In the genomic region with DNA sequence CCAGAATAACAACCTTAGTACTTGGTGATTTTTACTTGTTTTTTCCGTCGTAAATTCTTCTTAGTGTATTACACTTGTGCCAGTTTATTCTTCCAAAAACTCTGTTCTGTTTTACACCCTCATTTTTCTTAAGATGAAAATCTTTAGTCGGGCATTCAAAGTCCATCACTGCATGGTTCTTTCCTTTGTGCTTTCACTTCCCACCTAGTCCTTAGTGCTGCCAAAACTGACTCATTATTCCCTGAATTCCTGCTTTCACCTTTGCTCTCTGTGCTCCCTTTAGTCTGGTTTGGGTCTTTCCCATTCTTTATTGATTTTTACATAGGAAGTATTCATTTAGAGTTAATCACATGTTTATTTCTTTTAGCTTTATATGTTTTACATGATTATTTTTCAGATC, we compare ENCODE assay signal across 16 cellular contexts. TPM values are rescaled to one million over a fixed set of nuclear protein-coding genes. Genes with fewer than 3 reads are reported as not detected.
DNase-seq lines count a peak whose midpoint lies in the region; ATAC-seq, FAIRE-seq and TF ChIP-seq lines count a peak whose summit lies in the region.
"Had no signal": no experiment of that assay in that cellular context is flagged by ENCODE, and none has a peak within 500 bp of the region (broad histone marks: within the 10 kb centered on the region; RNA-seq: fewer than 3 reads in every experiment).

No MANE protein-coding gene starts in this region.

- H3K4ac ChIP-seq in H1 (replicated peaks; ENCODE audit: insufficient read length, low read depth, low read length), result no peak overlapping the region

- no TSS peak for BruUV-seq in PC-3 (replicated peaks; lab: Mats Ljungman, UMichigan)

- H3K4me1 Mint-ChIP-seq in activated CD4-positive, alpha-beta memory T cell treated with anti-CD3 and anti-CD28 coated beads for 36 hours (ENCODE audit: low read depth), result peaks cover 38% of the 10 kb centered on the region
- peaks cover 19% of the 10 kb centered on the region for H3K4me1 Mint-ChIP-seq in activated CD4-positive, alpha-beta memory T cell treated with anti-CD3 and anti-CD28 coated beads, Interleukin-2, amount 10 ng/mL, durations not matched to agents 7 days and 5 days
- H3K4me1 Mint-ChIP-seq in neural crest cell, result no peaks in the 10 kb centered on the region

- H3K36me3 ChIP-seq in PC-3 (ENCODE audit: low read depth, low read length), result no peaks in the 10 kb centered on the region
- peaks cover 0 to 3% (median 0%) of the 10 kb centered on the region in 4 experiments; a peak in 1 of 8 replicates for H3K36me3 ChIP-seq in H1 (ENCODE audit: control insufficient read depth in 2 of 4, insufficient read depth in 4 of 4, low read length in 3 of 4)
- H3K36me3 ChIP-seq: neutrophil had no signal

- no peak overlapping the region for H2BK20ac ChIP-seq in H1 (ENCODE audit: low read length)

- H3K56ac ChIP-seq in H1 (replicated peaks; ENCODE audit: insufficient read length, low read depth, low read length), result no peak overlapping the region

- H4K20me1 ChIP-seq in PC-3 (ENCODE audit: low read length), result peaks cover 5% of the 10 kb centered on the region
- no peaks in the 10 kb centered on the region for H4K20me1 ChIP-seq in H1 (replicated peaks in 1 of 2; ENCODE audit: control insufficient read depth in 1 of 2, insufficient read depth in 2 of 2, low read length in 2 of 2)

- peaks cover 30% of the 10 kb centered on the region for H3K4me1 ChIP-seq in PC-3 (ENCODE audit: insufficient read depth, low read length)
- H3K4me1 ChIP-seq in H1 (replicated peaks in 1 of 4; ENCODE audit: control insufficient read depth in 3 of 4, insufficient read depth in 4 of 4, low read length in 3 of 4), result peaks cover 0 to 10% (median 3%) of the 10 kb centered on the region in 4 experiments; a peak in 4 of 7 replicates

- no peak overlapping the region for H2BK15ac ChIP-seq in H1 (ENCODE audit: low read length)

- H2BK12ac ChIP-seq in H1 (ENCODE audit: low read depth, low read length), result no peak overlapping the region

- H2BK120ac ChIP-seq in H1 (replicated peaks; ENCODE audit: low read depth, low read length), result no peak overlapping the region

- H3K18ac ChIP-seq in H1 (ENCODE audit: extremely low read depth, low read length), result no peak overlapping the region

- H3K9me3 Mint-ChIP-seq in activated CD4-positive, alpha-beta memory T cell treated with anti-CD3 and anti-CD28 coated beads for 36 hours, result no peaks in the 10 kb centered on the region
- no peaks in the 10 kb centered on the region for H3K9me3 Mint-ChIP-seq in activated CD4-positive, alpha-beta memory T cell treated with anti-CD3 and anti-CD28 coated beads, Interleukin-2, amount 10 ng/mL, durations not matched to agents 7 days and 5 days
- H3K9me3 Mint-ChIP-seq in neural crest cell, result no peaks in the 10 kb centered on the region
- H3K9me3 Mint-ChIP-seq: stimulated activated memory B cell treated with anti-CD40 and anti-IgM and Interleukin-4, amounts not matched to agents 10 μg/mL and 1 μg/mL and 100 μg/mL, for 72 hours had no signal

- no peak overlapping the region for H3K23ac ChIP-seq in H1 (ENCODE audit: insufficient read length)

- no peaks in the 10 kb centered on the region for H3K27me3 Mint-ChIP-seq in activated CD4-positive, alpha-beta memory T cell treated with anti-CD3 and anti-CD28 coated beads for 36 hours
- no peaks in the 10 kb centered on the region for H3K27me3 Mint-ChIP-seq in activated CD4-positive, alpha-beta memory T cell treated with anti-CD3 and anti-CD28 coated beads, Interleukin-2, amount 10 ng/mL, durations not matched to agents 7 days and 5 days
- H3K27me3 Mint-ChIP-seq in neural crest cell (ENCODE audit: low read depth), result no peaks in the 10 kb centered on the region
- H3K27me3 Mint-ChIP-seq: stimulated activated memory B cell treated with anti-CD40 and anti-IgM and Interleukin-4, amounts not matched to agents 10 μg/mL and 1 μg/mL and 100 μg/mL, for 72 hours had no signal

- no peak overlapping the region for H4K91ac ChIP-seq in H1 (replicated peaks; ENCODE audit: insufficient read length, low read length)

- H4K8ac ChIP-seq in H1 (ENCODE audit: extremely low read depth, insufficient read depth, low read length), result no peak overlapping the region

- TF ChIP-seq RAD21 in H1 (IDR thresholded peaks at IDR 0.05 in 1 of 2, conservative IDR thresholded peaks at IDR 0.05 in 1 of 2; ENCODE audit: low read depth in 2 of 2, low read length in 2 of 2), result no peak

- H3F3A ChIP-seq in PC-3 (ENCODE audit: low read length, unreplicated experiment), result no peaks in the 10 kb centered on the region

- POLR2A ChIA-PET in activated CD4-positive, alpha-beta memory T cell treated with anti-CD3 and anti-CD28 coated beads for 36 hours (lab: Charles Lee), result no interaction called here
- POLR2A ChIA-PET in activated CD4-positive, alpha-beta memory T cell treated with anti-CD3 and anti-CD28 coated beads, Interleukin-2, amount 10 ng/mL, durations not matched to agents 7 days and 5 days (lab: Charles Lee), result no interaction called here
- POLR2A ChIA-PET in PC-3 (lab: Charles Lee; ENCODE audit: unreplicated experiment), result no interaction called here
- POLR2A ChIA-PET in H1 (lab: Charles Lee; ENCODE audit: partially characterized antibody), result interaction anchor here (0.6 kb wide), 1 partner anchor 82 kb away, joined by 3 read pairs; no protein-coding TSS in a partner anchor

- FAIRE-seq in H1 (lab: Jason Lieb, UNC) (no peak), GM12892 (lab: Jason Lieb, UNC) (no peak)

- H3K79me2 ChIP-seq in PC-3 (ENCODE audit: low read length) (peaks cover 95% of the 10 kb centered on the region), H1 (ENCODE audit: control insufficient read depth in 1 of 2, insufficient read depth in 2 of 2, low read length in 2 of 2) (peaks cover 6 to 88% of the 10 kb centered on the region in 2 experiments)

- no peak overlapping the region for H3K4me3 Mint-ChIP-seq in activated CD4-positive, alpha-beta memory T cell treated with anti-CD3 and anti-CD28 coated beads for 36 hours
- H3K4me3 Mint-ChIP-seq in activated CD4-positive, alpha-beta memory T cell treated with anti-CD3 and anti-CD28 coated beads, Interleukin-2, amount 10 ng/mL, durations not matched to agents 7 days and 5 days, result no peak overlapping the region
- H3K4me3 Mint-ChIP-seq in neural crest cell, result peak overlapping the region; percentile 41
- H3K4me3 Mint-ChIP-seq: stimulated activated memory B cell treated with anti-CD40 and anti-IgM and Interleukin-4, amounts not matched to agents 10 μg/mL and 1 μg/mL and 100 μg/mL, for 72 hours had no signal

- no peak overlapping the region for H2BK5ac ChIP-seq in H1 (ENCODE audit: low read depth, low read length)

- H3K27me3 ChIP-seq in PC-3 (ENCODE audit: low read length) (no peaks in the 10 kb centered on the region), H1 (replicated peaks in 1 of 4; ENCODE audit: control insufficient read depth in 3 of 4, extremely low read depth in 1 of 4, insufficient read depth in 3 of 4, low read length in 3 of 4) (no peaks in the 10 kb centered on the region)

- no peaks in the 10 kb centered on the region for H3K36me3 Mint-ChIP-seq in activated CD4-positive, alpha-beta memory T cell treated with anti-CD3 and anti-CD28 coated beads for 36 hours
- H3K36me3 Mint-ChIP-seq in activated CD4-positive, alpha-beta memory T cell treated with anti-CD3 and anti-CD28 coated beads, Interleukin-2, amount 10 ng/mL, durations not matched to agents 7 days and 5 days (ENCODE audit: low read depth), result no peaks in the 10 kb centered on the region
- H3K36me3 Mint-ChIP-seq in neural crest cell (ENCODE audit: low read depth), result no peaks in the 10 kb centered on the region
- H3K36me3 Mint-ChIP-seq: stimulated activated memory B cell treated with anti-CD40 and anti-IgM and Interleukin-4, amounts not matched to agents 10 μg/mL and 1 μg/mL and 100 μg/mL, for 72 hours had no signal

- H3K4me2 ChIP-seq in PC-3 (ENCODE audit: low read length) (peak overlapping the region; percentile 85), H1 (ENCODE audit: insufficient read depth in 1 of 2, low read depth in 2 of 2, low read length in 2 of 2) (peak overlapping the region; percentile 41 to 90; a peak in 2 of 4 replicates)

- no peak for DNase-seq in activated CD4-positive, alpha-beta memory T cell treated with anti-CD3 and anti-CD28 coated beads for 36 hours
- DNase-seq in activated CD4-positive, alpha-beta memory T cell treated with anti-CD3 and anti-CD28 coated beads, Interleukin-2, amount 10 ng/mL, durations not matched to agents 7 days and 5 days, result no peak
- DNase-seq in PC-3 (peak; percentile 12), H1 (ENCODE audit: low read depth in 1 of 2, low spot score in 2 of 2) (no peak), neural crest cell (ENCODE audit: low read depth, low spot score) (no peak), GM12892 (ENCODE audit: insufficient read length) (no peak), SIG-M5 treated with dmso at 0.1 percent for 504 hours (lab: John Stamatoyannopoulos, UW; ENCODE audit: unreplicated experiment) (no peak), superior temporal gyrus (ENCODE audit: extremely low spot score) (no peak)
- DNase-seq: activated CD4-positive, alpha-beta T cell treated with anti-CD3 and anti-CD28 coated beads, Interleukin-2, amount 50 U/mL, for 48 hours; activated gamma-delta T cell treated with Interleukin-2 at 50 U/mL for 16 hours; central memory CD4-positive, alpha-beta T cell; T1000 had no signal

- 70% methylated on average over 3 of the region's 3 CpGs; no CpG with 5 or more reads in 1 of the 2 experiments for WGBS in H1 (ENCODE audit: extremely low coverage in 1 of 2, insufficient coverage in 1 of 2, insufficient read length in 1 of 2, insufficient replicate concordance in 2 of 2, low coverage in 1 of 2, low lambda C conversion rate in 2 of 2, missing lambda C conversion rate in 1 of 2), 2 experiments

- intact Hi-C loops in activated CD4-positive, alpha-beta memory T cell treated with anti-CD3 and anti-CD28 coated beads for 36 hours (cut with micrococcal nuclease), result loop anchor here (5.0 to 10.0 kb wide), 3 partner anchors 687 to 1278 kb away; partner anchors contain the start of genes HDDC2 and RNF146
- intact Hi-C loops in PC-3 (cut with micrococcal nuclease), result no loop called here

- CTCF ChIA-PET in activated CD4-positive, alpha-beta memory T cell treated with anti-CD3 and anti-CD28 coated beads for 36 hours (lab: Charles Lee), result no interaction called here
- CTCF ChIA-PET in activated CD4-positive, alpha-beta memory T cell treated with anti-CD3 and anti-CD28 coated beads, Interleukin-2, amount 10 ng/mL, durations not matched to agents 7 days and 5 days (lab: Charles Lee), result interaction anchor here (0.6 to 0.7 kb wide), 2 partner anchors 778 to 1550 kb away, joined by 3 read pairs; no protein-coding TSS in a partner anchor
- CTCF ChIA-PET in PC-3 (lab: Charles Lee) (no interaction called here), H1 (lab: Charles Lee; ENCODE audit: partially characterized antibody) (interaction anchor here (2.6 kb wide), 1 partner anchor 15 kb away, joined by 11 read pairs; no protein-coding TSS in a partner anchor)

- no peak overlapping the region for H2AK5ac ChIP-seq in H1 (ENCODE audit: low read depth, low read length)

- H3K23me2 ChIP-seq in H1 (ENCODE audit: low read depth, low read length), result peaks cover 11% of the 10 kb centered on the region

- no peak overlapping the region for H4K5ac ChIP-seq in H1 (ENCODE audit: insufficient read length, low read depth, low read length)

- H3K79me1 ChIP-seq in H1 (ENCODE audit: low read depth, low read length), result no peaks in the 10 kb centered on the region; the same call in 1 of the 2 replicates

- TF ChIP-seq POLR2A in H1 (IDR thresholded peaks at IDR 0.05; ENCODE audit: control extremely low read depth in 1 of 2, low read depth in 2 of 2, low read length in 2 of 2), result no peak
- TF ChIP-seq POLR2A in GM12892 (IDR thresholded peaks at IDR 0.05; ENCODE audit: low read depth, low read length), result no peak

- H3K27ac Mint-ChIP-seq in activated CD4-positive, alpha-beta memory T cell treated with anti-CD3 and anti-CD28 coated beads for 36 hours, result peak overlapping the region; percentile 15
- no peak overlapping the region for H3K27ac Mint-ChIP-seq in activated CD4-positive, alpha-beta memory T cell treated with anti-CD3 and anti-CD28 coated beads, Interleukin-2, amount 10 ng/mL, durations not matched to agents 7 days and 5 days
- no peak overlapping the region for H3K27ac Mint-ChIP-seq in neural crest cell (ENCODE audit: unreplicated experiment)
- H3K27ac Mint-ChIP-seq: stimulated activated memory B cell treated with anti-CD40 and anti-IgM and Interleukin-4, amounts not matched to agents 10 μg/mL and 1 μg/mL and 100 μg/mL, for 72 hours had no signal

- ATAC-seq in PC-3, result no peak
- ATAC-seq: stimulated activated memory B cell treated with anti-CD40 and anti-IgM and Interleukin-4, amounts not matched to agents 10 μg/mL and 1 μg/mL and 100 μg/mL, for 72 hours had no signal

- peak overlapping the region; percentile 21; the same call in 1 of the 2 replicates for H3K4me3 ChIP-seq in PC-3 (ENCODE audit: low read length)
- peak overlapping the region in 1 of 4 experiments; percentile 26; a peak in 1 of 8 replicates for H3K4me3 ChIP-seq in H1 (ENCODE audit: extremely low read depth in 1 of 4, insufficient read depth in 2 of 4, low read depth in 3 of 4, low read length in 4 of 4)

- H3K9me3 ChIP-seq in PC-3 (ENCODE audit: low read length) (no peaks in the 10 kb centered on the region), H1 (ENCODE audit: insufficient read depth in 2 of 2, low read depth in 1 of 2, low read length in 1 of 2) (no peaks in the 10 kb centered on the region)
- H3K9me3 ChIP-seq: neutrophil had no signal

- H3K9ac ChIP-seq in PC-3 (ENCODE audit: low read length) (no peak overlapping the region), H1 (replicated peaks in 1 of 4; ENCODE audit: extremely low read depth in 1 of 4, low read depth in 3 of 4, low read length in 3 of 4) (no peak overlapping the region)

- TF ChIP-seq CTCF in PC-3 (conservative IDR thresholded peaks at IDR 0.05; ENCODE audit: low read depth, low read length), result no peak
- no peak for TF ChIP-seq CTCF in H1 (IDR thresholded peaks at IDR 0.05; ENCODE audit: control extremely low read depth in 1 of 3, insufficient read depth in 1 of 3, low read depth in 1 of 3, low read length in 3 of 3)
- no peak for TF ChIP-seq CTCF in neural crest cell (conservative IDR thresholded peaks at IDR 0.05)

- TF ChIP-seq EP300 in H1 (IDR thresholded peaks at IDR 0.05; ENCODE audit: borderline replicate concordance in 1 of 2, low read depth in 2 of 2, low read length in 2 of 2), result no peak

- H3K14ac ChIP-seq in H1 (ENCODE audit: insufficient read length), result no peak overlapping the region

- H2AFZ ChIP-seq in PC-3 (ENCODE audit: low read length) (no peak overlapping the region), H1 (ENCODE audit: low read length) (no peak overlapping the region)

- H3K27ac ChIP-seq in PC-3 (ENCODE audit: low read length), result no peak overlapping the region
- 0 out of 2 replicates have a peak overlapping the region, but pooled peaks have one; percentile 34 for H3K27ac ChIP-seq in H1 (ENCODE audit: low read depth, low read length)
- H3K27ac ChIP-seq: 22Rv1, epithelial cell of prostate, neutrophil had no signal

- H3K9me2 ChIP-seq in PC-3 (replicated peaks; ENCODE audit: low read length), result no peaks in the 10 kb centered on the region

RNA-seq across cellular contexts. Expression of gene TRMT11, which starts 3.3 kb away (rescaled TPM):
- total RNA-seq in activated CD4-positive, alpha-beta memory T cell treated with anti-CD3 and anti-CD28 coated beads for 36 hours, result 10 to 100 TPM; 42.8 to 46.9 TPM
- 10 to 100 TPM; 17.6 to 19.2 TPM for total RNA-seq in activated CD4-positive, alpha-beta memory T cell treated with anti-CD3 and anti-CD28 coated beads, Interleukin-2, amount 10 ng/mL, durations not matched to agents 7 days and 5 days
- total RNA-seq in PC-3 (2014; rRNA removed), result 17.9 and 23.5 TPM in 2 replicates
- total RNA-seq in H1 (2021; fragmentation: NEBNext Ultra II Directional; extraction: Animal tissue kit (Norgen Biotek cat#: 25700)), result 23.3 and 32.4 TPM in 2 replicates
- 11.8 and 19.7 TPM in 2 replicates for polyA plus RNA-seq in H1 (2011; rRNA removed)
- 24.8 TPM for polyA plus RNA-seq in H1 (2011; cell fraction: cytosol; rRNA removed)
- polyA plus RNA-seq in H1 (2011; cell fraction: nucleus; rRNA removed), result 20.7 TPM
- 19.8 to 26.7 TPM (median 22.1 TPM) in 4 replicates for polyA plus RNA-seq in H1 (2012, experiment 1 of 2)
- polyA plus RNA-seq in H1 (2012, experiment 2 of 2), result 2.5 TPM
- 17.1 TPM for polyA plus RNA-seq in H1 (2013, experiment 1 of 2)
- 16.3 TPM for polyA plus RNA-seq in H1 (2013, experiment 2 of 2)
- 29.2 and 34.1 TPM in 2 replicates for polyA minus RNA-seq in H1 (2011; rRNA and poly(A)+ RNA removed)
- polyA minus RNA-seq in H1 (2011; cell fraction: cytosol; rRNA and poly(A)+ RNA removed), result 15.0 TPM
- polyA minus RNA-seq in H1 (2011; cell fraction: nucleus; rRNA and poly(A)+ RNA removed), result 76.8 TPM
- 25.6 and 31.0 TPM in 2 replicates for total RNA-seq in neural crest cell
- 26.6 TPM for polyA plus RNA-seq in GM12892 (2012; ENCODE audit: missing spikeins)

RNA-seq across cellular contexts. Expression of gene HINT3, which starts 33.1 kb away (rescaled TPM):
- 1 to 10 TPM; 9.6 to 9.8 TPM for total RNA-seq in activated CD4-positive, alpha-beta memory T cell treated with anti-CD3 and anti-CD28 coated beads for 36 hours
- 10 to 100 TPM; 11.0 to 11.7 TPM for total RNA-seq in activated CD4-positive, alpha-beta memory T cell treated with anti-CD3 and anti-CD28 coated beads, Interleukin-2, amount 10 ng/mL, durations not matched to agents 7 days and 5 days
- total RNA-seq in PC-3 (2014; rRNA removed) (7.8 and 8.0 TPM in 2 replicates), neural crest cell (16.8 and 17.4 TPM in 2 replicates)
- 7.7 and 7.8 TPM in 2 replicates for total RNA-seq in H1 (2021; fragmentation: NEBNext Ultra II Directional; extraction: Animal tissue kit (Norgen Biotek cat#: 25700))
- 1.2 and 1.5 TPM in 2 replicates for polyA plus RNA-seq in H1 (2011; rRNA removed)
- polyA plus RNA-seq in H1 (2011; cell fraction: cytosol; rRNA removed), result 1.8 TPM
- polyA plus RNA-seq in H1 (2011; cell fraction: nucleus; rRNA removed), result 1.0 TPM
- 3.5 to 5.6 TPM (median 4.6 TPM) in 4 replicates for polyA plus RNA-seq in H1 (2012, experiment 1 of 2)
- polyA plus RNA-seq in H1 (2012, experiment 2 of 2), result 0.73 TPM
- polyA plus RNA-seq in H1 (2013, experiment 1 of 2), result 4.3 TPM
- polyA plus RNA-seq in H1 (2013, experiment 2 of 2), result 3.9 TPM
- polyA minus RNA-seq in H1 (2011; rRNA and poly(A)+ RNA removed), result 0.79 and 2.0 TPM in 2 replicates
- 2.5 TPM for polyA minus RNA-seq in H1 (2011; cell fraction: cytosol; rRNA and poly(A)+ RNA removed)
- 3.0 TPM for polyA minus RNA-seq in H1 (2011; cell fraction: nucleus; rRNA and poly(A)+ RNA removed)
- 9.6 TPM for polyA plus RNA-seq in GM12892 (2012; ENCODE audit: missing spikeins)

Comparison
In these comparisons a context has a peak if more than half of its experiments do, and no peak if none do; other contexts are left out.
1. CTCF ChIA-PET loops: an anchor here in activated CD4-positive, alpha-beta memory T cell treated with anti-CD3 and anti-CD28 coated beads, Interleukin-2, amount 10 ng/mL, durations not matched to agents 7 days and 5 days (0.6 to 0.7 kb wide) and H1 (2.6 kb wide); none called in activated CD4-positive, alpha-beta memory T cell treated with anti-CD3 and anti-CD28 coated beads for 36 hours and PC-3.